In the genomic region with DNA sequence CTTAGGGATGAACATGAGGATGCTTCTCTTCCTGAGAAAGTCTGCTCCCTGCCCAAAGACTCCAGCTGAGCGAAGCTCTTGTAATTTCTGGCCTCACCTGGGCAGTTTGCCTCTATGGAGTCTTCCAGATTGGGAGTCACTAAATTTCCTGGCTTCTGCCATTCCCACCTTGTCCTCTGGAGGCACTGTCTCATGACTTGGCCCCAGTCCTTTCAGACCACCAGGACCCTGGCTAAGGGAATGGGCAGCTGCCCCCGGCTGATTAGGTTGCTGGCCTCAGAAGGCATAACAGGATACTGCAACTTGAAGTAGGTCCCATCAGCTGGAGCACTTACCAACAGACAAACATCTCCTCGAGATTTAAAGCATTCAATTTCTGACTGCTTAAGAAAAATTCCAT, we compare ENCODE assay signal across 12 cellular contexts.
A peak's percentile ranks its signal among the peaks of the same experiment; 100 is the strongest.
DNase-seq lines count a peak whose midpoint lies in the region; ATAC-seq, FAIRE-seq and TF ChIP-seq lines count a peak whose summit lies in the region.
"Had no signal": no experiment of that assay in that cellular context is flagged by ENCODE, and none has a peak within 500 bp of the region (broad histone marks: within the 10 kb centered on the region; RNA-seq: fewer than 3 reads in every experiment).

No MANE protein-coding gene starts in this region.

- H3K27me3 ChIP-seq in PC-3 (ENCODE audit: low read length) (no peaks in the 10 kb centered on the region), heart left ventricle (no peaks in the 10 kb centered on the region)

- H3K4me3 Mint-ChIP-seq in natural killer cell = no peak overlapping the region
- no peak overlapping the region for H3K4me3 Mint-ChIP-seq in natural killer cell treated with Interleukin-12 subunit alpha and Interleukin-12 subunit beta and Interleukin-15 and Interleukin-18, amount 100 ng/mL, for 72 hours
- H3K4me3 Mint-ChIP-seq: CD4-positive, alpha-beta T cell had no signal

- peaks cover 3 to 21% of the 10 kb centered on the region in 2 donors for H3K27me3 Mint-ChIP-seq in natural killer cell (ENCODE audit: low read depth in 2 of 2)
- peaks cover 6 to 14% of the 10 kb centered on the region in 2 donors for H3K27me3 Mint-ChIP-seq in natural killer cell treated with Interleukin-12 subunit alpha and Interleukin-12 subunit beta and Interleukin-15 and Interleukin-18, amount 100 ng/mL, for 72 hours
- H3K27me3 Mint-ChIP-seq: CD4-positive, alpha-beta T cell had no signal

- CTCF ChIA-PET in PC-3 (lab: Charles Lee) = no interaction called here

- no peak overlapping the region for H3K9ac ChIP-seq in PC-3 (ENCODE audit: low read length)

- H3K9me2 ChIP-seq in PC-3 (replicated peaks; ENCODE audit: low read length) = no peaks in the 10 kb centered on the region

- no peaks in the 10 kb centered on the region for H3K79me2 ChIP-seq in PC-3 (ENCODE audit: low read length)

- no peak for FAIRE-seq in urothelium cell line (lab: Jason Lieb, UNC)
- FAIRE-seq: frontal cortex had no signal

- H3K4me1 Mint-ChIP-seq in natural killer cell = peaks cover 7 to 9% of the 10 kb centered on the region in 2 donors
- peaks cover 0 to 4% of the 10 kb centered on the region in 2 donors for H3K4me1 Mint-ChIP-seq in natural killer cell treated with Interleukin-12 subunit alpha and Interleukin-12 subunit beta and Interleukin-15 and Interleukin-18, amount 100 ng/mL, for 72 hours (ENCODE audit: low read depth in 2 of 2)

- H2AFZ ChIP-seq in PC-3 (ENCODE audit: low read length) = no peak overlapping the region

- no peak overlapping the region for H3K27ac ChIP-seq in PC-3 (ENCODE audit: low read length)
- no peak overlapping the region for H3K27ac ChIP-seq in heart left ventricle
- H3K27ac ChIP-seq: thoracic aorta had no signal

- H3K9me3 Mint-ChIP-seq in natural killer cell = no peaks in the 10 kb centered on the region
- peaks cover 2% of the 10 kb centered on the region for H3K9me3 Mint-ChIP-seq in natural killer cell treated with Interleukin-12 subunit alpha and Interleukin-12 subunit beta and Interleukin-15 and Interleukin-18, amount 100 ng/mL, for 72 hours

- ATAC-seq in natural killer cell (no peak), PC-3 (no peak), HG02678 (IDR thresholded peaks at IDR 0.05; ENCODE audit: unreplicated experiment) (no peak), heart left ventricle (no peak)
- ATAC-seq in natural killer cell treated with Interleukin-12 subunit alpha and Interleukin-12 subunit beta and Interleukin-15 and Interleukin-18, amount 100 ng/mL, for 72 hours = no peak

- intact Hi-C loops in natural killer cell (cut with micrococcal nuclease) = no loop called here
- intact Hi-C loops in PC-3 (cut with micrococcal nuclease) = no loop called here
- intact Hi-C loops in heart left ventricle (cut with DNase I) = no loop called here

- WGBS in heart left ventricle, 4 donors = 32 to 38% (median 36%) methylated on average over 3 of the region's 3 CpGs

- no peak for TF ChIP-seq POLR2A in heart left ventricle (IDR thresholded peaks at IDR 0.05)

- H3K4me3 ChIP-seq in PC-3 (ENCODE audit: low read length) = no peak overlapping the region
- H3K4me3 ChIP-seq in fibroblast of mammary gland (ENCODE audit: control insufficient read depth, low read depth, low read length) = no peak overlapping the region
- H3K4me3 ChIP-seq in heart left ventricle = no peak overlapping the region
- H3K4me3 ChIP-seq: thoracic aorta had no signal

- H4K20me1 ChIP-seq in PC-3 (ENCODE audit: low read length) = no peaks in the 10 kb centered on the region

- H3K27ac Mint-ChIP-seq in natural killer cell = no peak overlapping the region
- H3K27ac Mint-ChIP-seq in natural killer cell treated with Interleukin-12 subunit alpha and Interleukin-12 subunit beta and Interleukin-15 and Interleukin-18, amount 100 ng/mL, for 72 hours = no peak overlapping the region
- H3K27ac Mint-ChIP-seq: CD4-positive, alpha-beta T cell had no signal

- DNase-seq in natural killer cell (no peak), PC-3 (peak; percentile 12), fibroblast of mammary gland (ENCODE audit: low read depth) (no peak), urothelium cell line (ENCODE audit: low spot score) (peak; percentile 20), HT-29 (ENCODE audit: low spot score) (no peak), heart left ventricle (no peak)
- DNase-seq in natural killer cell treated with Interleukin-12 subunit alpha and Interleukin-12 subunit beta and Interleukin-15 and Interleukin-18, amount 100 ng/mL, for 72 hours (ENCODE audit: low spot score) = no peak
- DNase-seq: CD4-positive, alpha-beta T cell; NCI-H774 had no signal

- H3K36me3 ChIP-seq in PC-3 (ENCODE audit: low read depth, low read length) (no peaks in the 10 kb centered on the region), heart left ventricle (no peaks in the 10 kb centered on the region)
- H3K36me3 ChIP-seq: thoracic aorta had no signal

- H3K9me3 ChIP-seq in PC-3 (ENCODE audit: low read length) (no peaks in the 10 kb centered on the region), heart left ventricle (no peaks in the 10 kb centered on the region)
- H3K9me3 ChIP-seq: thoracic aorta had no signal

- POLR2A ChIA-PET in PC-3 (lab: Charles Lee; ENCODE audit: unreplicated experiment) = no interaction called here

- no TSS peak for BruUV-seq in PC-3 (replicated peaks; lab: Mats Ljungman, UMichigan)

- no peak overlapping the region for H3K4me2 ChIP-seq in PC-3 (ENCODE audit: low read length)

- no peaks in the 10 kb centered on the region for H3F3A ChIP-seq in PC-3 (ENCODE audit: low read length, unreplicated experiment)

- peaks cover 42% of the 10 kb centered on the region for H3K4me1 ChIP-seq in PC-3 (ENCODE audit: insufficient read depth, low read length)
- H3K4me1 ChIP-seq in heart left ventricle = no peaks in the 10 kb centered on the region

- H3K36me3 Mint-ChIP-seq in natural killer cell = peaks cover 6% of the 10 kb centered on the region
- peaks cover 6% of the 10 kb centered on the region for H3K36me3 Mint-ChIP-seq in natural killer cell treated with Interleukin-12 subunit alpha and Interleukin-12 subunit beta and Interleukin-15 and Interleukin-18, amount 100 ng/mL, for 72 hours

- TF ChIP-seq CTCF in natural killer cell (IDR thresholded peaks at IDR 0.05) = peak; percentile 30
- TF ChIP-seq CTCF in PC-3 (conservative IDR thresholded peaks at IDR 0.05; ENCODE audit: low read depth, low read length) = peak; percentile 58
- TF ChIP-seq CTCF in fibroblast of mammary gland (conservative IDR thresholded peaks at IDR 0.05; ENCODE audit: control insufficient read depth, insufficient read depth, low read depth, low read length) = peak; percentile 32
- TF ChIP-seq CTCF in heart left ventricle (IDR thresholded peaks at IDR 0.05) = peak in 4 of 12 donors; percentile 5 to 24 (median 22)

Comparison
In these comparisons a context has a peak if more than half of its experiments do, and no peak if none do; other contexts are left out.
1. DNase-seq: peak in PC-3 (single experiment) and urothelium cell line (single experiment); none in natural killer cell (single experiment), natural killer cell treated with Interleukin-12 subunit alpha and Interleukin-12 subunit beta and Interleukin-15 and Interleukin-18, amount 100 ng/mL, for 72 hours (single experiment), fibroblast of mammary gland (single experiment), HT-29 (single experiment) and heart left ventricle (0 of 5).